In the genomic region with DNA sequence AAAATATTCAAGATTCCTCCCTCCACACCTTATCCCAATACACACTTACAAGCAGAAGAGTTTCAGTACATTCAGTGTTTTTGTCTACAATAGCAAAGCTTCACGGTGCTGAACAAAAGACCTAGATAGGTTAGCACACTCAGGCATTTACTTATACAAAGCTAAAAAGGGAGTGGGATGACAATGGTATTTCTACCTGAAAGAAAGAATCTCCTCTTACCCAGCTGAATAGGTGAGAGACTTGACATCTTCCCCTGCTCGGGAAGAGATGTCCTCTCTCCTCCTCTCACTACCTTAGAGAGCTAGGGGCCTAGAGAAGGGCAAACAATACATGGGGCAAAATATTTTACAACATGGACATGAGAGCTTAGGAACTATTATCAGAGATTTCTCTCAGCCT, we compare ENCODE assay signal across 28 cellular contexts.
"Had no signal": no experiment of that assay in that cellular context is flagged by ENCODE, and none has a peak within 500 bp of the region (broad histone marks: within the 10 kb centered on the region; RNA-seq: fewer than 3 reads in every experiment).

No MANE protein-coding gene starts in this region.

- ATAC-seq: activated CD8-positive, alpha-beta T cell treated with anti-CD3 and anti-CD28 coated beads for 36 hours; activated naive CD8-positive, alpha-beta T cell treated with anti-CD3 and anti-CD28 coated beads, Interleukin-2, amount 50 U/mL, for 24 hours; activated T-cell treated with anti-CD3 and anti-CD28 coated beads, Interleukin-2, amount 50 U/mL, for 4 hours; activated T-helper 17 cell treated with anti-CD3 and anti-CD28 coated beads, Interleukin-2, amount 50 U/mL, for 72 hours; esophagus mucosa; left lobe of liver; lower lobe of right lung; natural killer cell; right lobe of liver; stimulated activated naive CD8-positive, alpha-beta T cell treated with anti-CD3 and anti-CD28 coated beads, Interleukin-15, Interleukin-2, amounts not matched to agents 100 U/mL and 50 U/mL, for 24 hours had no signal

- DNase-seq: activated CD4-positive, alpha-beta T cell treated with anti-CD3 and anti-CD28 coated beads, Interleukin-2, amount 50 U/mL, for 1 hour; activated CD8-positive, alpha-beta T cell treated with anti-CD3 and anti-CD28 coated beads for 36 hours; activated gamma-delta T cell treated with Interleukin-2 at 50 U/mL for 16 hours; activated naive CD4-positive, alpha-beta T cell treated with anti-CD3 and anti-CD28 coated beads, Interleukin-2, amount 50 U/mL, for 16 hours; activated naive CD8-positive, alpha-beta T cell treated with anti-CD3 and anti-CD28 coated beads, Interleukin-2, amount 50 U/mL, for 24 hours; activated T-cell treated with anti-CD3 and anti-CD28 coated beads, Interleukin-2, amount 50 U/mL, for 4 hours; amygdala; central memory CD4-positive, alpha-beta T cell; head of caudate nucleus; hippocampal formation; lower lobe of right lung; mesenchymal stem cell; natural killer cell; right lobe of liver; stimulated activated CD4-positive, alpha-beta T cell treated with anti-CD3 and anti-CD28 coated beads, Interleukin-12 subunit alpha, Interleukin-12 subunit beta, amount 100 ng/mL, for 4 hours; stimulated activated CD4-positive, alpha-beta T cell treated with anti-CD3 and anti-CD28 coated beads, Interleukin-4, amount 100 ng/mL, for 1 hour; stimulated activated naive CD8-positive, alpha-beta T cell treated with anti-CD3 and anti-CD28 coated beads, Interleukin-15, Interleukin-2, amounts not matched to agents 100 U/mL and 50 U/mL, for 24 hours; T-helper 1 cell; T-helper 9 cell; upper lobe of left lung had no signal

- H3K9me3 Mint-ChIP-seq: activated CD8-positive, alpha-beta T cell treated with anti-CD3 and anti-CD28 coated beads for 36 hours; activated naive CD8-positive, alpha-beta T cell treated with anti-CD3 and anti-CD28 coated beads, Interleukin-2, amount 50 U/mL, for 24 hours; activated T-cell treated with anti-CD3 and anti-CD28 coated beads, Interleukin-2, amount 50 U/mL, for 4 hours; activated T-helper 17 cell treated with anti-CD3 and anti-CD28 coated beads, Interleukin-2, amount 50 U/mL, for 72 hours; natural killer cell had no signal

- H3K27me3 Mint-ChIP-seq: activated CD8-positive, alpha-beta T cell treated with anti-CD3 and anti-CD28 coated beads for 36 hours; activated naive CD8-positive, alpha-beta T cell treated with anti-CD3 and anti-CD28 coated beads, Interleukin-2, amount 50 U/mL, for 24 hours; activated T-helper 17 cell treated with anti-CD3 and anti-CD28 coated beads, Interleukin-2, amount 50 U/mL, for 72 hours had no signal

- H3K27ac ChIP-seq: breast epithelium, lower lobe of right lung, neutrophil, right lobe of liver, skin epidermis, thoracic aorta, upper lobe of left lung, vagina had no signal

- H3K36me3 ChIP-seq: breast epithelium, neutrophil, right lobe of liver, thoracic aorta, upper lobe of left lung, vagina had no signal

- H3K4me3 Mint-ChIP-seq: activated CD8-positive, alpha-beta T cell treated with anti-CD3 and anti-CD28 coated beads for 36 hours; activated naive CD8-positive, alpha-beta T cell treated with anti-CD3 and anti-CD28 coated beads, Interleukin-2, amount 50 U/mL, for 24 hours; activated T-cell treated with anti-CD3 and anti-CD28 coated beads, Interleukin-2, amount 50 U/mL, for 4 hours; activated T-helper 17 cell treated with anti-CD3 and anti-CD28 coated beads, Interleukin-2, amount 50 U/mL, for 72 hours; natural killer cell had no signal

- H3K36me3 Mint-ChIP-seq: natural killer cell had no signal

- H3K4me1 ChIP-seq: breast epithelium, right lobe of liver had no signal

- H3K9me3 ChIP-seq: breast epithelium, lower lobe of right lung, neutrophil, right lobe of liver, thoracic aorta, upper lobe of left lung, vagina had no signal

- H3K27ac Mint-ChIP-seq: activated CD8-positive, alpha-beta T cell treated with anti-CD3 and anti-CD28 coated beads for 36 hours; activated naive CD8-positive, alpha-beta T cell treated with anti-CD3 and anti-CD28 coated beads, Interleukin-2, amount 50 U/mL, for 24 hours; activated T-helper 17 cell treated with anti-CD3 and anti-CD28 coated beads, Interleukin-2, amount 50 U/mL, for 72 hours had no signal

- H3K27me3 ChIP-seq: breast epithelium, neutrophil, right lobe of liver, upper lobe of left lung, vagina had no signal

- H3K4me3 ChIP-seq: breast epithelium, lower lobe of right lung, right lobe of liver, skin epidermis, thoracic aorta, upper lobe of left lung, vagina had no signal
